In genomic region chr6:35711731-35712130, GRCh38 we compare ENCODE assay signal across 21 cellular contexts. TPM values are rescaled to one million over a fixed set of nuclear protein-coding genes. Genes with fewer than 3 reads are reported as not detected.
DNase-seq lines count a peak whose midpoint lies in the region; ATAC-seq, FAIRE-seq and TF ChIP-seq lines count a peak whose summit lies in the region.
"Had no signal": no experiment of that assay in that cellular context is flagged by ENCODE, and none has a peak within 500 bp of the region (broad histone marks: within the 10 kb centered on the region; RNA-seq: fewer than 3 reads in every experiment).

No MANE protein-coding gene starts in this region.

- DNase-seq in GM12891 (ENCODE audit: insufficient read length, low spot score) (no peak), left lobe of liver (ENCODE audit: low spot score) (peak; percentile 46), mesenteric fat pad (ENCODE audit: low spot score) (peak; percentile 2), upper lobe of right lung (peak; percentile 0), SW 1271 (lab: John Stamatoyannopoulos, UW) (no peak), esophagus squamous epithelium (lab: John Stamatoyannopoulos, UW) (no peak)
- DNase-seq: CD4-positive, CD25-positive, alpha-beta regulatory T cell; CD8-positive, alpha-beta memory T cell; COR-L47; DMS 273 treated with DMSO at 0.1 percent for 48 hours; DMS53; DND-41; EL; GM23248; HCEC 1CT had no signal

- TF ChIP-seq CTCF in upper lobe of right lung (IDR thresholded peaks at IDR 0.05): no peak
- TF ChIP-seq CTCF in esophagus squamous epithelium (IDR thresholded peaks at IDR 0.05): no peak

- H3K4me1 ChIP-seq in upper lobe of right lung: no peaks in the 10 kb centered on the region
- H3K4me1 ChIP-seq in esophagus squamous epithelium: peaks cover 0 to 11% (median 3%) of the 10 kb centered on the region in 3 donors

- WGBS in esophagus squamous epithelium, 2 donors: 97 to 98% methylated on average over 7 of the region's 7 CpGs

- FAIRE-seq in GM12891 (lab: Jason Lieb, UNC): peak; percentile 28
- FAIRE-seq: GM12878, GM19239, H54, HTR-8/SVneo had no signal

- H3K36me3 ChIP-seq in upper lobe of right lung: no peaks in the 10 kb centered on the region
- H3K36me3 ChIP-seq in esophagus squamous epithelium: no peaks in the 10 kb centered on the region
- H3K36me3 ChIP-seq: BLaER1 treated with 17β-estradiol and CSF1 and Interleukin-3, amounts not matched to agents 10 nM and 100 nM had no signal

- H3K27ac ChIP-seq in upper lobe of right lung (no peak overlapping the region), esophagus squamous epithelium (no peak overlapping the region)
- H3K27ac ChIP-seq: BLaER1 treated with 17β-estradiol and CSF1 and Interleukin-3, amounts not matched to agents 10 nM and 100 nM; GM23248 had no signal

- H3K27me3 ChIP-seq in upper lobe of right lung (no peaks in the 10 kb centered on the region), esophagus squamous epithelium (no peaks in the 10 kb centered on the region)
- H3K27me3 ChIP-seq: BLaER1 treated with 17β-estradiol and CSF1 and Interleukin-3, amounts not matched to agents 10 nM and 100 nM had no signal

- ATAC-seq in left lobe of liver (peak; percentile 64), upper lobe of right lung (no peak)
- ATAC-seq: GM12878 had no signal

- intact Hi-C loops in upper lobe of right lung (cut with DNase I): no loop called here
- intact Hi-C loops in esophagus squamous epithelium (cut with DNase I): no loop called here

- H3K9me3 ChIP-seq in upper lobe of right lung: no peaks in the 10 kb centered on the region
- no peaks in the 10 kb centered on the region for H3K9me3 ChIP-seq in esophagus squamous epithelium
- H3K9me3 ChIP-seq: BLaER1 treated with 17β-estradiol and CSF1 and Interleukin-3, amounts not matched to agents 10 nM and 100 nM had no signal

- H3K4me3 ChIP-seq in upper lobe of right lung (no peak overlapping the region), esophagus squamous epithelium (no peak overlapping the region)
- H3K4me3 ChIP-seq: BLaER1 treated with 17β-estradiol and CSF1 and Interleukin-3, amounts not matched to agents 10 nM and 100 nM; GM12878; GM23248 had no signal

- TF ChIP-seq POLR2A in GM12891 (IDR thresholded peaks at IDR 0.05; ENCODE audit: low read depth, low read length): no peak
- TF ChIP-seq POLR2A in esophagus squamous epithelium (IDR thresholded peaks at IDR 0.05): no peak

TF ChIP-seq in GM12891, 5 proteins besides CTCF, POLR2A, EP300 and RAD21:
- TF ChIP-seq POU2F2 (IDR thresholded peaks at IDR 0.05; ENCODE audit: low read depth, low read length): no peak
- TF ChIP-seq PAX5 (IDR thresholded peaks at IDR 0.05; ENCODE audit: insufficient read depth, low read length, severe bottlenecking): no peak
- no peak for TF ChIP-seq SPI1 (IDR thresholded peaks at IDR 0.05; ENCODE audit: low read depth, low read length)
- TF ChIP-seq POLR2AphosphoS5 (IDR thresholded peaks at IDR 0.05; ENCODE audit: low read depth, low read length): no peak
- no peak for TF ChIP-seq TAF1 (IDR thresholded peaks at IDR 0.05; ENCODE audit: low read depth, low read length)

RNA-seq across cellular contexts. Expression of gene FKBP5, which starts 23.0 kb away (rescaled TPM):
- polyA plus RNA-seq in GM12891 (2012; ENCODE audit: low read depth, missing spikeins): 36.6 TPM
- 156 TPM for total RNA-seq in left lobe of liver
- 212 TPM for total RNA-seq in mesenteric fat pad
- 142 TPM for total RNA-seq in upper lobe of right lung
- 100 to 1,000 TPM in 2 of 4 donors, 10 to 100 TPM in 2; 65.0 to 273 (median 103) TPM for total RNA-seq in esophagus squamous epithelium

RNA-seq across cellular contexts. Expression of gene ARMC12, which starts 25.1 kb away (rescaled TPM):
- 0.83 TPM for polyA plus RNA-seq in GM12891 (2012; ENCODE audit: low read depth, missing spikeins)
- total RNA-seq in left lobe of liver (4.6 TPM), mesenteric fat pad (0.58 TPM), upper lobe of right lung (0.52 TPM), esophagus squamous epithelium (1 to 10 TPM in 1 of 4 donors, under 1 TPM in 1, not detected in 2; 0.26 to 1.5 TPM)
- total RNA-seq: G401, GM23248 had no signal
- polyA plus RNA-seq: CD4-positive, CD25-positive, alpha-beta regulatory T cell had no signal

Comparison
In these comparisons a context has a peak if more than half of its experiments do, and no peak if none do; other contexts are left out.
1. DNase-seq: peak in left lobe of liver (single experiment), mesenteric fat pad (single experiment) and upper lobe of right lung (single experiment); none in GM12891 (single experiment), SW 1271 (0 of 2) and esophagus squamous epithelium (single experiment).